8 cellular contexts compared by ENCODE assay signal in the genomic region with DNA sequence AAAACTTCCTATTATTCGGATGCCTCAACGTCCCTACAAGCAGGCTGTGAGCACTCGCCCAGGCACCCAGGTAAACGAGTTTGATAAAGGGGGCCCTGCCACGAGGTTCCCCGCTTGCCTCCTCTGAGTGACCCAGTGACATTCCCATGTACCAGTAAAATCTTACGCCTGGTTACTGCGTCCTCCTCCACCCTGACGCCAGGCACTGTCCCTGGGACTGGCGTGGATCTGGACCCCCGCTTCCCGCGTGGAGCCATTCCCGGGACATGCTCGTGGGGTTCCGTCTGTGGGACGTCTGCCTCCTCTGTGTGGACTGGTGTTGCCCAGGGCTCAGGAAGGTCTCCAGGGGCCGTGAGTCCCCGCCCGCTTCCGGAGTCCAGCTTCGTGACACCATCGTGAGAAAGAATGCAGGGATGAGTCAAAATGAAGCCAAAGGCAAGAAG. TPM values are rescaled to one million over a fixed set of nuclear protein-coding genes. Genes with fewer than 3 reads are reported as not detected.
DNase-seq lines count a peak whose midpoint lies in the region; ATAC-seq and TF ChIP-seq lines count a peak whose summit lies in the region.

No MANE protein-coding gene starts in this region.

- no peak overlapping the region for H3K14ac ChIP-seq in H9 (ENCODE audit: insufficient read depth, low read length)

- H3K56ac ChIP-seq in H9 (ENCODE audit: insufficient read length, low read depth, low read length), result no peak overlapping the region

- no peak for TF ChIP-seq CTCF in AG04449 (IDR thresholded peaks at IDR 0.05; ENCODE audit: insufficient read depth, low read length, missing control alignments)
- TF ChIP-seq CTCF in H9 (conservative IDR thresholded peaks at IDR 0.05), result no peak
- TF ChIP-seq CTCF in activated B cell treated with CpG ODN at 0.5 μM for 24 hours (IDR thresholded peaks at IDR 0.05), result no peak
- no peak for TF ChIP-seq CTCF in gastroesophageal sphincter (IDR thresholded peaks at IDR 0.05)

- H3K27ac Mint-ChIP-seq in H9, result peak overlapping the region in 1 of 3 experiments; percentile 89; a peak in 1 of 7 replicates
- H3K27ac Mint-ChIP-seq in activated B cell treated with CpG ODN at 0.5 μM for 24 hours, result peak overlapping the region; percentile 69

- intact Hi-C loops in activated B cell treated with CpG ODN at 0.5 μM for 24 hours (cut with micrococcal nuclease), result no loop called here

- no peak overlapping the region for H3K18ac ChIP-seq in H9 (ENCODE audit: insufficient read length, low read depth, low read length)

- H3K9me3 Mint-ChIP-seq in H9 (peaks cover 53 to 54% of the 10 kb centered on the region in 2 experiments), activated B cell treated with CpG ODN at 0.5 μM for 24 hours (peaks cover 14% of the 10 kb centered on the region)

- no peak overlapping the region for H4K5ac ChIP-seq in H9 (ENCODE audit: insufficient read length, low read depth, low read length)

- no peak overlapping the region for H2BK5ac ChIP-seq in H9 (ENCODE audit: insufficient read length, low read length)

- no peak overlapping the region for H3K4me2 ChIP-seq in H9 (ENCODE audit: insufficient read depth, insufficient read length, low read length)

- H3K4ac ChIP-seq in H9 (ENCODE audit: low read depth, low read length), result no peak overlapping the region

- H3K9ac ChIP-seq in H9 (ENCODE audit: extremely low read depth, insufficient read length, low read length), result no peak overlapping the region
- H3K9ac ChIP-seq in rectal smooth muscle tissue (ENCODE audit: low read length), result peak overlapping the region; percentile 85

- no peak overlapping the region for H2BK20ac ChIP-seq in H9 (ENCODE audit: low read depth, low read length, poor library complexity, severe bottlenecking)

- no peak overlapping the region for H4K8ac ChIP-seq in H9 (replicated peaks; ENCODE audit: insufficient read length, low read depth, low read length)

- no CpG with 5 or more reads among the region's 23 CpGs for WGBS in H9 (ENCODE audit: extremely low coverage, insufficient read length, low lambda C conversion rate)
- WGBS in gastroesophageal sphincter (ENCODE audit: low coverage in 1 of 2), 2 donors, result 11 to 13% methylated on average over 3 to 7 of the region's 23 CpGs

- H4K91ac ChIP-seq in H9 (ENCODE audit: insufficient read length, low read depth, low read length), result no peak overlapping the region

- no peaks in the 10 kb centered on the region for H3K79me1 ChIP-seq in H9 (ENCODE audit: insufficient read depth, low read depth, low read length, poor library complexity, severe bottlenecking)

- H3K27me3 ChIP-seq in H9 (ENCODE audit: insufficient read depth, low read length), result no peaks in the 10 kb centered on the region
- no peaks in the 10 kb centered on the region for H3K27me3 ChIP-seq in gastroesophageal sphincter
- no peaks in the 10 kb centered on the region for H3K27me3 ChIP-seq in rectal smooth muscle tissue (ENCODE audit: control insufficient read depth, insufficient read depth, low read length)

- H3K4me1 ChIP-seq in H9 (ENCODE audit: insufficient read depth, low read length), result no peaks in the 10 kb centered on the region
- H3K4me1 ChIP-seq in gastroesophageal sphincter, result peaks cover 0 to 26% (median 13%) of the 10 kb centered on the region in 3 donors
- peaks cover 8% of the 10 kb centered on the region for H3K4me1 ChIP-seq in rectal smooth muscle tissue (ENCODE audit: control insufficient read depth, insufficient read depth, low read length)

- peak overlapping the region; percentile 96 for H3K4me3 ChIP-seq in AG04449 (ENCODE audit: low read depth, low read length)
- peak overlapping the region; percentile 54 to 95 for H3K4me3 ChIP-seq in gastroesophageal sphincter
- H3K4me3 ChIP-seq in rectal smooth muscle tissue (ENCODE audit: low read length), result peak overlapping the region; percentile 95

- H3K27me3 Mint-ChIP-seq in H9 (ENCODE audit: low read depth) (peaks cover 8% of the 10 kb centered on the region), activated B cell treated with CpG ODN at 0.5 μM for 24 hours (no peaks in the 10 kb centered on the region)

- peak; percentile 28 for DNase-seq in AG04449 (ENCODE audit: low read depth, low spot score)
- DNase-seq in H9, result no peak
- DNase-seq in activated B cell treated with CpG ODN at 0.5 μM for 24 hours, result no peak
- DNase-seq in ureter (ENCODE audit: low spot score), result no peak
- DNase-seq in superior temporal gyrus (ENCODE audit: extremely low spot score), result no peak

- POLR2A ChIA-PET in AG04449 (lab: Yijun Ruan, JAX), result no interaction called here
- POLR2A ChIA-PET in activated B cell treated with CpG ODN at 0.5 μM for 24 hours (lab: Charles Lee), result no interaction called here

- no peak overlapping the region for H2BK12ac ChIP-seq in H9 (ENCODE audit: insufficient read length, low read depth, low read length)

- no peaks in the 10 kb centered on the region for H4K20me1 ChIP-seq in H9 (ENCODE audit: control insufficient read depth, insufficient read depth, insufficient read length)

- H3K4me1 Mint-ChIP-seq in H9, result peaks cover 10 to 12% of the 10 kb centered on the region in 2 experiments
- H3K4me1 Mint-ChIP-seq in activated B cell treated with CpG ODN at 0.5 μM for 24 hours, result peaks cover 33% of the 10 kb centered on the region

- no peak overlapping the region for H2AFZ ChIP-seq in H9 (ENCODE audit: low read length)

- peaks cover 6% of the 10 kb centered on the region for H3K79me2 ChIP-seq in H9 (ENCODE audit: insufficient read depth, low read length)

- no peak for TF ChIP-seq POLR2A in gastroesophageal sphincter (IDR thresholded peaks at IDR 0.05)

- no peak overlapping the region for H3K23ac ChIP-seq in H9 (ENCODE audit: insufficient read length, low read depth, low read length)

- no peak overlapping the region for H2AK5ac ChIP-seq in H9 (ENCODE audit: insufficient read length, low read length)

- TF ChIP-seq EP300 in gastroesophageal sphincter (IDR thresholded peaks at IDR 0.05), result no peak

- H3T11ph ChIP-seq in H9 (ENCODE audit: low read length), result no peak overlapping the region

- peaks cover 31 to 48% (median 36%) of the 10 kb centered on the region in 3 experiments for H3K36me3 Mint-ChIP-seq in H9 (ENCODE audit: insufficient read depth in 1 of 3, low read depth in 3 of 3)
- H3K36me3 Mint-ChIP-seq in activated B cell treated with CpG ODN at 0.5 μM for 24 hours (ENCODE audit: low read depth), result peaks cover 29% of the 10 kb centered on the region

- H3K4me3 Mint-ChIP-seq in H9 (peak overlapping the region; percentile 89 to 98), activated B cell treated with CpG ODN at 0.5 μM for 24 hours (peak overlapping the region; percentile 92)

- CTCF ChIA-PET in AG04449 (lab: Yijun Ruan, JAX) (interaction anchor here (1.0 kb wide), 1 partner anchor 58 kb away, joined by 3 read pairs; no protein-coding TSS in a partner anchor), activated B cell treated with CpG ODN at 0.5 μM for 24 hours (lab: Charles Lee) (no interaction called here)

- peaks cover 5% of the 10 kb centered on the region for H3K23me2 ChIP-seq in H9 (ENCODE audit: insufficient read length, low read depth, low read length, poor library complexity, severe bottlenecking)

- peak; percentile 10 for ATAC-seq in activated B cell treated with CpG ODN at 0.5 μM for 24 hours (ENCODE audit: low read depth)
- peak; percentile 7 for ATAC-seq in gastroesophageal sphincter
- ATAC-seq in HG03457 (IDR thresholded peaks at IDR 0.05; ENCODE audit: unreplicated experiment), result no peak

- H3K9me3 ChIP-seq in H9 (ENCODE audit: control insufficient read depth, low read depth, low read length), result peaks cover 19% of the 10 kb centered on the region
- H3K9me3 ChIP-seq in gastroesophageal sphincter, result peaks cover 0 to 50% (median 3%) of the 10 kb centered on the region in 3 donors

- H2BK120ac ChIP-seq in H9 (ENCODE audit: low read depth, low read length, poor library complexity, severe bottlenecking), result no peak overlapping the region

- no peak overlapping the region for H3K27ac ChIP-seq in H9 (ENCODE audit: insufficient read length, low read depth, low read length)
- H3K27ac ChIP-seq in gastroesophageal sphincter, result peak overlapping the region in 3 of 4 donors; percentile 77 to 80 (median 80)
- peak overlapping the region; percentile 67 for H3K27ac ChIP-seq in rectal smooth muscle tissue (ENCODE audit: low read depth, low read length)

- no peak overlapping the region for H2BK15ac ChIP-seq in H9 (ENCODE audit: low read depth, low read length)

- H3K36me3 ChIP-seq in gastroesophageal sphincter (peaks cover 0 to 22% of the 10 kb centered on the region in 2 donors), rectal smooth muscle tissue (ENCODE audit: control insufficient read depth, insufficient read depth, low read length) (peaks cover 6% of the 10 kb centered on the region)

RNA-seq across cellular contexts. Expression of gene ZNF550, which starts 0.4 kb away (rescaled TPM):
- total RNA-seq in H9 (2021), result 11.4 and 13.5 TPM in 2 replicates
- 16.8 and 18.7 TPM in 2 replicates for total RNA-seq in activated B cell treated with CpG ODN at 0.5 μM for 24 hours
- total RNA-seq in gastroesophageal sphincter, result 1 to 10 TPM; 4.8 to 5.7 (median 5.2) TPM
- total RNA-seq in ureter, result 16.4 TPM

RNA-seq across cellular contexts. Expression of gene ZNF416, which starts 18.6 kb away (rescaled TPM):
- total RNA-seq in H9 (2021), result 10.9 and 11.4 TPM in 2 replicates
- total RNA-seq in activated B cell treated with CpG ODN at 0.5 μM for 24 hours, result 12.6 and 13.8 TPM in 2 replicates
- 1 to 10 TPM; 4.0 to 6.1 (median 5.7) TPM for total RNA-seq in gastroesophageal sphincter
- total RNA-seq in ureter, result 8.6 TPM

RNA-seq across cellular contexts. Expression of gene ZIK1, which starts 23.9 kb away (rescaled TPM):
- total RNA-seq in H9 (2021) (27.8 and 28.1 TPM in 2 replicates), activated B cell treated with CpG ODN at 0.5 μM for 24 hours (16.2 and 18.1 TPM in 2 replicates), gastroesophageal sphincter (10 to 100 TPM in 1 of 4 donors, 1 to 10 TPM in 3; 4.4 to 14.5 (median 6.4) TPM), ureter (8.1 TPM)

RNA-seq across cellular contexts. Expression of gene ZNF549, which starts 32.9 kb away (rescaled TPM):
- total RNA-seq in H9 (2021) (10.2 and 11.6 TPM in 2 replicates), activated B cell treated with CpG ODN at 0.5 μM for 24 hours (14.0 and 16.9 TPM in 2 replicates), gastroesophageal sphincter (1 to 10 TPM; 5.4 to 9.3 (median 5.7) TPM), ureter (12.2 TPM)

RNA-seq across cellular contexts. Expression of gene ZNF530, which starts 39.6 kb away (rescaled TPM):
- total RNA-seq in H9 (2021) (7.9 and 9.3 TPM in 2 replicates), activated B cell treated with CpG ODN at 0.5 μM for 24 hours (7.0 and 7.9 TPM in 2 replicates), gastroesophageal sphincter (1 to 10 TPM; 1.4 to 6.3 (median 4.0) TPM), ureter (5.3 TPM)
